19 cellular contexts compared by ENCODE assay signal in the genomic region with DNA sequence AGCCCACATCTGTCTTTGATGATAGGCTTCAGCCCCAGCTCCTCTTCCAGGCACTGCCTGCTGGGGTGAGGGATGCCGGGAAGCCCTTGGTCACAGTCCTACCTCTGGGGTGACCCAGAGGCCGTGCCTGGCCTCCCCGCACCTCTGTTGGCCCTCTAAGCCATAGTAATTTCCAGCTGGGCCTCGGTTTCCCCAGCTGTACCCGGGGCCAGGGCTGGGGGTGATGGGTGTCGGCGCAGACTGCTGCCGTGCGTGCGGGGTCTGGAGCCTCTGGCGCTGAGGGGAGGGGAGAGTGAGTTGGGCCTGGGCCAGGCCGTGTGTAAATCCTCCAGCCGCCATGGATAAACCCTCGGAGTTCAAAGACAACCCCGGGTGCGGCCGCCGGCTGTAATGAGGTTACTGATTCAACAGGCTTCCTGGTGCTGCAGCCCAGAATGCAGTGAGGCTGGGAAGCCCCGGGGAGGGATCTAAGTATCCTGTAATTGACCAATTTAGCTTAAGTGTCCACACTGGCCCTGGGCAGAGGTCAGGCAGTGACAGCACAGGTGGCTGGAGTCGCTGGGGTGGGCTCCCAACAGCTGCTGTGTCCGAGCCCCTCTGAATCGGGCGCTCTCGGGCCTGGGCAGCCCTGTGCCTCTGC. TPM values are rescaled to one million over a fixed set of nuclear protein-coding genes. Genes with fewer than 3 reads are reported as not detected.
DNase-seq lines count a peak whose midpoint lies in the region; ATAC-seq, FAIRE-seq and TF ChIP-seq lines count a peak whose summit lies in the region.
"Had no signal": no experiment of that assay in that cellular context is flagged by ENCODE, and none has a peak within 500 bp of the region (broad histone marks: within the 10 kb centered on the region; RNA-seq: fewer than 3 reads in every experiment).

No MANE protein-coding gene starts in this region.

- peaks cover 0 to 41% (median 0%) of the 10 kb centered on the region in 11 experiments; a peak in 5 of 22 replicates for H3K36me3 ChIP-seq in BLaER1 treated with 17β-estradiol and CSF1 and Interleukin-3, amounts not matched to agents 10 nM and 100 nM
- no peaks in the 10 kb centered on the region for H3K36me3 ChIP-seq in gastroesophageal sphincter

- H3K27ac ChIP-seq in BLaER1 treated with 17β-estradiol and CSF1 and Interleukin-3, amounts not matched to agents 10 nM and 100 nM = peak overlapping the region in 1 of 11 experiments; percentile 17; a peak in 2 of 22 replicates
- H3K27ac ChIP-seq in RWPE1 (peak overlapping the region; percentile 99), gastroesophageal sphincter (peak overlapping the region in 3 of 4 donors; percentile 13 to 24 (median 17))

- WGBS in gastroesophageal sphincter (ENCODE audit: low coverage in 1 of 2), 2 donors = no CpG with 5 or more reads among the region's 24 CpGs

- TF ChIP-seq EP300 in gastroesophageal sphincter (IDR thresholded peaks at IDR 0.05) = no peak

- no peak overlapping the region for H3K4me3 ChIP-seq in BLaER1 treated with 17β-estradiol and CSF1 and Interleukin-3, amounts not matched to agents 10 nM and 100 nM
- H3K4me3 ChIP-seq in gastroesophageal sphincter = peak overlapping the region in 1 of 2 donors; percentile 16
- H3K4me3 ChIP-seq: GM12878 had no signal

- peaks cover 63% of the 10 kb centered on the region for H3K4me1 Mint-ChIP-seq in nephron progenitor cell
- no peaks in the 10 kb centered on the region for H3K4me1 Mint-ChIP-seq in activated T-helper 1 cell treated with anti-CD3 and anti-CD28 coated beads, Interleukin-12 subunit alpha, Interleukin-12 subunit beta, Interleukin-2, Interleukin-4 antibody, amounts not matched to agents 30 ng/mL and 10 ng/mL and 1 ng/mL, durations not matched to agents 14 hours and 24 hours and 36 hours (ENCODE audit: low read depth)

- peak overlapping the region in 8 of 11 experiments; percentile 14 to 93 (median 26); a peak in 6 of 22 replicates for H3K9ac ChIP-seq in BLaER1 treated with 17β-estradiol and CSF1 and Interleukin-3, amounts not matched to agents 10 nM and 100 nM

- no peaks in the 10 kb centered on the region for H3K9me3 ChIP-seq in BLaER1 treated with 17β-estradiol and CSF1 and Interleukin-3, amounts not matched to agents 10 nM and 100 nM (replicated peaks in 1 of 11)
- H3K9me3 ChIP-seq in gastroesophageal sphincter = no peaks in the 10 kb centered on the region

- DNase-seq in RWPE1 (ENCODE audit: low spot score) (no peak), nephron progenitor cell (peak; percentile 46), D721Med (ENCODE audit: insufficient read length, low spot score) (no peak)
- no peak for DNase-seq in activated CD4-positive, alpha-beta T cell treated with anti-CD3 and anti-CD28 coated beads, Interleukin-2, amount 50 U/mL, for 4 hours
- no peak for DNase-seq in activated T-helper 1 cell treated with anti-CD3 and anti-CD28 coated beads, Interleukin-12 subunit alpha, Interleukin-12 subunit beta, Interleukin-2, Interleukin-4 antibody, amounts not matched to agents 30 ng/mL and 10 ng/mL and 1 ng/mL, durations not matched to agents 14 hours and 24 hours and 36 hours (ENCODE audit: low spot score)
- DNase-seq: activated CD8-positive, alpha-beta memory T cell treated with anti-CD3 and anti-CD28 coated beads, Interleukin-2, amount 50 U/mL, for 48 hours; anterior cingulate cortex; DND-41; hippocampal formation; NCI-H1105 treated with DMSO at 0.1 percent for 48 hours; NCI-H524 treated with DMSO at 0.1 percent for 48 hours; SHP77 treated with DMSO at 0.1 percent for 48 hours; stimulated activated CD4-positive, alpha-beta T cell treated with anti-CD3 and anti-CD28 coated beads, Interleukin-4, amount 100 ng/mL, for 24 hours; stimulated activated naive CD4-positive, alpha-beta T cell had no signal

- CTCF ChIA-PET in RWPE1 (lab: Yijun Ruan, JAX) = interaction anchor here (0.6 to 1.9 kb wide), 2 partner anchors 163 to 260 kb away, joined by 3 to 7 read pairs; no protein-coding TSS in a partner anchor

- ATAC-seq in gastroesophageal sphincter (no peak), GM21528 (IDR thresholded peaks at IDR 0.05; ENCODE audit: low FRiP score, unreplicated experiment) (no peak)
- ATAC-seq: GM12878 had no signal

- H3K4me2 ChIP-seq in BLaER1 treated with 17β-estradiol and CSF1 and Interleukin-3, amounts not matched to agents 10 nM and 100 nM = peak overlapping the region in 10 of 11 experiments; percentile 5 to 100 (median 96); a peak in 14 of 22 replicates

- intact Hi-C loops in activated T-helper 1 cell treated with anti-CD3 and anti-CD28 coated beads, Interleukin-12 subunit alpha, Interleukin-12 subunit beta, Interleukin-2, Interleukin-4 antibody, amounts not matched to agents 30 ng/mL and 10 ng/mL and 1 ng/mL, durations not matched to agents 14 hours and 24 hours and 36 hours (cut with micrococcal nuclease) = no loop called here

- H3K27ac Mint-ChIP-seq in nephron progenitor cell = no peak overlapping the region
- H3K27ac Mint-ChIP-seq in activated T-helper 1 cell treated with anti-CD3 and anti-CD28 coated beads, Interleukin-12 subunit alpha, Interleukin-12 subunit beta, Interleukin-2, Interleukin-4 antibody, amounts not matched to agents 30 ng/mL and 10 ng/mL and 1 ng/mL, durations not matched to agents 14 hours and 24 hours and 36 hours = no peak overlapping the region

- H3K27me3 Mint-ChIP-seq in nephron progenitor cell (ENCODE audit: low read depth, poor library complexity) = peaks cover 2% of the 10 kb centered on the region
- H3K27me3 Mint-ChIP-seq in activated T-helper 1 cell treated with anti-CD3 and anti-CD28 coated beads, Interleukin-12 subunit alpha, Interleukin-12 subunit beta, Interleukin-2, Interleukin-4 antibody, amounts not matched to agents 30 ng/mL and 10 ng/mL and 1 ng/mL, durations not matched to agents 14 hours and 24 hours and 36 hours (ENCODE audit: insufficient read depth) = peaks cover 9% of the 10 kb centered on the region

- POLR2A ChIA-PET in RWPE1 (lab: Yijun Ruan, JAX; ENCODE audit: low non-redundant PET) = no interaction called here

- H4K20me1 ChIP-seq in BLaER1 treated with 17β-estradiol and CSF1 and Interleukin-3, amounts not matched to agents 10 nM and 100 nM = peaks cover 98 to 100% (median 100%) of the 10 kb centered on the region in 11 experiments

- no peak for TF ChIP-seq POLR2A in gastroesophageal sphincter (IDR thresholded peaks at IDR 0.05)

- no peaks in the 10 kb centered on the region for H3K27me3 ChIP-seq in BLaER1 treated with 17β-estradiol and CSF1 and Interleukin-3, amounts not matched to agents 10 nM and 100 nM
- no peaks in the 10 kb centered on the region for H3K27me3 ChIP-seq in gastroesophageal sphincter

- H3K9me3 Mint-ChIP-seq in nephron progenitor cell = no peaks in the 10 kb centered on the region
- no peaks in the 10 kb centered on the region for H3K9me3 Mint-ChIP-seq in activated T-helper 1 cell treated with anti-CD3 and anti-CD28 coated beads, Interleukin-12 subunit alpha, Interleukin-12 subunit beta, Interleukin-2, Interleukin-4 antibody, amounts not matched to agents 30 ng/mL and 10 ng/mL and 1 ng/mL, durations not matched to agents 14 hours and 24 hours and 36 hours

- H3K4me3 Mint-ChIP-seq in nephron progenitor cell = no peak overlapping the region
- H3K4me3 Mint-ChIP-seq in activated T-helper 1 cell treated with anti-CD3 and anti-CD28 coated beads, Interleukin-12 subunit alpha, Interleukin-12 subunit beta, Interleukin-2, Interleukin-4 antibody, amounts not matched to agents 30 ng/mL and 10 ng/mL and 1 ng/mL, durations not matched to agents 14 hours and 24 hours and 36 hours = no peak overlapping the region

- no peaks in the 10 kb centered on the region for H3K36me3 Mint-ChIP-seq in nephron progenitor cell (ENCODE audit: low read depth)
- no peaks in the 10 kb centered on the region for H3K36me3 Mint-ChIP-seq in activated T-helper 1 cell treated with anti-CD3 and anti-CD28 coated beads, Interleukin-12 subunit alpha, Interleukin-12 subunit beta, Interleukin-2, Interleukin-4 antibody, amounts not matched to agents 30 ng/mL and 10 ng/mL and 1 ng/mL, durations not matched to agents 14 hours and 24 hours and 36 hours (ENCODE audit: low read depth)

- FAIRE-seq in D721Med (lab: Jason Lieb, UNC) = no peak
- FAIRE-seq: GM12878, HTR-8/SVneo had no signal

- peaks cover 91 to 100% (median 99%) of the 10 kb centered on the region in 10 experiments for H3K4me1 ChIP-seq in BLaER1 treated with 17β-estradiol and CSF1 and Interleukin-3, amounts not matched to agents 10 nM and 100 nM
- peaks cover 0 to 100% (median 81%) of the 10 kb centered on the region in 3 donors for H3K4me1 ChIP-seq in gastroesophageal sphincter

- TF ChIP-seq CTCF in RWPE1 (conservative IDR thresholded peaks at IDR 0.05; ENCODE audit: low read depth) = no peak
- TF ChIP-seq CTCF in gastroesophageal sphincter (IDR thresholded peaks at IDR 0.05) = no peak
- no peak for TF ChIP-seq CTCF in nephron progenitor cell (IDR thresholded peaks at IDR 0.05)
- TF ChIP-seq CTCF in D721Med (IDR thresholded peaks at IDR 0.05; ENCODE audit: insufficient read depth, missing control alignments) = no peak

RNA-seq across cellular contexts. Expression of gene RXRA, which starts 7.1 kb away (rescaled TPM):
- total RNA-seq in gastroesophageal sphincter = 10 to 100 TPM; 45.1 to 78.9 (median 55.3) TPM
- 0.71 and 0.91 TPM in 2 replicates for total RNA-seq in activated T-helper 1 cell treated with anti-CD3 and anti-CD28 coated beads, Interleukin-12 subunit alpha, Interleukin-12 subunit beta, Interleukin-2, Interleukin-4 antibody, amounts not matched to agents 30 ng/mL and 10 ng/mL and 1 ng/mL, durations not matched to agents 14 hours and 24 hours and 36 hours

Comparison
In these comparisons a context has a peak if more than half of its experiments do, and no peak if none do; other contexts are left out.
1. RNA of gene RXRA, which starts 7.1 kb away (total RNA-seq): 45.1 to 78.9 TPM in gastroesophageal sphincter; 0.71 to 0.91 TPM in activated T-helper 1 cell treated with anti-CD3 and anti-CD28 coated beads, Interleukin-12 subunit alpha, Interleukin-12 subunit beta, Interleukin-2, Interleukin-4 antibody, amounts not matched to agents 30 ng/mL and 10 ng/mL and 1 ng/mL, durations not matched to agents 14 hours and 24 hours and 36 hours; every median in the first group is over 10 times any median in the second.